ENCODE assay signal across 1 cellular context in genomic region chr19:7292950-7293794, GRCh38.
TF ChIP-seq lines count a peak whose summit lies in the region.

No MANE protein-coding gene starts in this region.

TF ChIP-seq in HepG2, 621 proteins besides CTCF, POLR2A, EP300 and RAD21 (continued from another document and continues in another):
- TF ChIP-seq WIZ (CRISPR knock-in tag; IDR thresholded peaks at IDR 0.05), result no peak
- TF ChIP-seq FOXM1 (CRISPR knock-in tag; IDR thresholded peaks at IDR 0.05), result no peak
- TF ChIP-seq ZNF180 (CRISPR knock-in tag; IDR thresholded peaks at IDR 0.05; ENCODE audit: borderline replicate concordance, low read depth), result no peak
- TF ChIP-seq FOXP1 (IDR thresholded peaks at IDR 0.05), result no peak
- no peak for TF ChIP-seq FOXP1 (CRISPR knock-in tag; IDR thresholded peaks at IDR 0.05)
- no peak for TF ChIP-seq SNAI1 (CRISPR knock-in tag; IDR thresholded peaks at IDR 0.05; ENCODE audit: borderline replicate concordance)
- no peak for TF ChIP-seq ZNF224 (CRISPR knock-in tag; IDR thresholded peaks at IDR 0.05)
- TF ChIP-seq ZSCAN31 (CRISPR knock-in tag; IDR thresholded peaks at IDR 0.05; ENCODE audit: low read depth), result no peak
- TF ChIP-seq GATAD2A (CRISPR knock-in tag; IDR thresholded peaks at IDR 0.05), result no peak
- no peak for TF ChIP-seq ZNF430 (CRISPR knock-in tag; IDR thresholded peaks at IDR 0.05)
- TF ChIP-seq ZNF251 (CRISPR knock-in tag; IDR thresholded peaks at IDR 0.05), result no peak
- no peak for TF ChIP-seq MAF1 (CRISPR knock-in tag; IDR thresholded peaks at IDR 0.05; ENCODE audit: borderline replicate concordance)
- no peak for TF ChIP-seq BRD4 (CRISPR knock-in tag; IDR thresholded peaks at IDR 0.05)
- no peak for TF ChIP-seq ZNF30 (CRISPR knock-in tag; IDR thresholded peaks at IDR 0.05)
- TF ChIP-seq PTBP1 (IDR thresholded peaks at IDR 0.05; ENCODE audit: low read depth, low read length, poor library complexity, severe bottlenecking), result no peak
- TF ChIP-seq ZNF543 (CRISPR knock-in tag; IDR thresholded peaks at IDR 0.05), result peak; percentile 58; the same call in 1 of the 2 replicates
- no peak for TF ChIP-seq ZBED4 (CRISPR knock-in tag; IDR thresholded peaks at IDR 0.05; ENCODE audit: borderline replicate concordance)
- TF ChIP-seq, protein P1, sequence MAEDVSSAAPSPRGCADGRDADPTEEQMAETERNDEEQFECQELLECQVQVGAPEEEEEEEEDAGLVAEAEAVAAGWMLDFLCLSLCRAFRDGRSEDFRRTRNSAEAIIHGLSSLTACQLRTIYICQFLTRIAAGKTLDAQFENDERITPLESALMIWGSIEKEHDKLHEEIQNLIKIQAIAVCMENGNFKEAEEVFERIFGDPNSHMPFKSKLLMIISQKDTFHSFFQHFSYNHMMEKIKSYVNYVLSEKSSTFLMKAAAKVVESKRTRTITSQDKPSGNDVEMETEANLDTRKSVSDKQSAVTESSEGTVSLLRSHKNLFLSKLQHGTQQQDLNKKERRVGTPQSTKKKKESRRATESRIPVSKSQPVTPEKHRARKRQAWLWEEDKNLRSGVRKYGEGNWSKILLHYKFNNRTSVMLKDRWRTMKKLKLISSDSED (CRISPR knock-in tag; IDR thresholded peaks at IDR 0.05), result no peak
- TF ChIP-seq ZKSCAN8 (CRISPR knock-in tag; IDR thresholded peaks at IDR 0.05; ENCODE audit: borderline replicate concordance), result no peak
- peak; percentile 22; the same call in 1 of the 2 replicates for TF ChIP-seq SP5 (CRISPR knock-in tag; IDR thresholded peaks at IDR 0.05; ENCODE audit: borderline replicate concordance, low read depth)
- TF ChIP-seq ISL2 (CRISPR knock-in tag; IDR thresholded peaks at IDR 0.05), result 0 out of 2 replicates have a peak, but pooled peaks have one; percentile 15
- peak; percentile 85 for TF ChIP-seq HNRNPL (IDR thresholded peaks at IDR 0.05; ENCODE audit: low read depth, low read length)
- TF ChIP-seq ZNF335 (CRISPR knock-in tag; IDR thresholded peaks at IDR 0.05), result no peak
- no peak for TF ChIP-seq XBP1 (CRISPR knock-in tag; IDR thresholded peaks at IDR 0.05)
- TF ChIP-seq TP53 (CRISPR knock-in tag; conservative IDR thresholded peaks at IDR 0.05), result no peak
- TF ChIP-seq MBD4 (IDR thresholded peaks at IDR 0.05; ENCODE audit: borderline replicate concordance, low read length), result no peak
- TF ChIP-seq MTA3 (CRISPR knock-in tag; IDR thresholded peaks at IDR 0.05), result no peak
- TF ChIP-seq, protein P2, sequence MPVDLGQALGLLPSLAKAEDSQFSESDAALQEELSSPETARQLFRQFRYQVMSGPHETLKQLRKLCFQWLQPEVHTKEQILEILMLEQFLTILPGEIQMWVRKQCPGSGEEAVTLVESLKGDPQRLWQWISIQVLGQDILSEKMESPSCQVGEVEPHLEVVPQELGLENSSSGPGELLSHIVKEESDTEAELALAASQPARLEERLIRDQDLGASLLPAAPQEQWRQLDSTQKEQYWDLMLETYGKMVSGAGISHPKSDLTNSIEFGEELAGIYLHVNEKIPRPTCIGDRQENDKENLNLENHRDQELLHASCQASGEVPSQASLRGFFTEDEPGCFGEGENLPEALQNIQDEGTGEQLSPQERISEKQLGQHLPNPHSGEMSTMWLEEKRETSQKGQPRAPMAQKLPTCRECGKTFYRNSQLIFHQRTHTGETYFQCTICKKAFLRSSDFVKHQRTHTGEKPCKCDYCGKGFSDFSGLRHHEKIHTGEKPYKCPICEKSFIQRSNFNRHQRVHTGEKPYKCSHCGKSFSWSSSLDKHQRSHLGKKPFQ (CRISPR knock-in tag; IDR thresholded peaks at IDR 0.05; ENCODE audit: insufficient replicate concordance), result no peak
- TF ChIP-seq ZFP62 (CRISPR knock-in tag; IDR thresholded peaks at IDR 0.05), result no peak
- TF ChIP-seq REXO4 (CRISPR knock-in tag; IDR thresholded peaks at IDR 0.05; ENCODE audit: borderline replicate concordance), result no peak
- TF ChIP-seq FOXO1 (CRISPR knock-in tag; IDR thresholded peaks at IDR 0.05), result no peak; the same call in 1 of the 2 replicates
- TF ChIP-seq IRF2 (CRISPR knock-in tag; IDR thresholded peaks at IDR 0.05), result no peak
- TF ChIP-seq SSRP1 (CRISPR knock-in tag; IDR thresholded peaks at IDR 0.05), result no peak
- TF ChIP-seq MEF2D (CRISPR knock-in tag; IDR thresholded peaks at IDR 0.05), result no peak; the same call in 1 of the 2 replicates
- TF ChIP-seq, protein P3, sequence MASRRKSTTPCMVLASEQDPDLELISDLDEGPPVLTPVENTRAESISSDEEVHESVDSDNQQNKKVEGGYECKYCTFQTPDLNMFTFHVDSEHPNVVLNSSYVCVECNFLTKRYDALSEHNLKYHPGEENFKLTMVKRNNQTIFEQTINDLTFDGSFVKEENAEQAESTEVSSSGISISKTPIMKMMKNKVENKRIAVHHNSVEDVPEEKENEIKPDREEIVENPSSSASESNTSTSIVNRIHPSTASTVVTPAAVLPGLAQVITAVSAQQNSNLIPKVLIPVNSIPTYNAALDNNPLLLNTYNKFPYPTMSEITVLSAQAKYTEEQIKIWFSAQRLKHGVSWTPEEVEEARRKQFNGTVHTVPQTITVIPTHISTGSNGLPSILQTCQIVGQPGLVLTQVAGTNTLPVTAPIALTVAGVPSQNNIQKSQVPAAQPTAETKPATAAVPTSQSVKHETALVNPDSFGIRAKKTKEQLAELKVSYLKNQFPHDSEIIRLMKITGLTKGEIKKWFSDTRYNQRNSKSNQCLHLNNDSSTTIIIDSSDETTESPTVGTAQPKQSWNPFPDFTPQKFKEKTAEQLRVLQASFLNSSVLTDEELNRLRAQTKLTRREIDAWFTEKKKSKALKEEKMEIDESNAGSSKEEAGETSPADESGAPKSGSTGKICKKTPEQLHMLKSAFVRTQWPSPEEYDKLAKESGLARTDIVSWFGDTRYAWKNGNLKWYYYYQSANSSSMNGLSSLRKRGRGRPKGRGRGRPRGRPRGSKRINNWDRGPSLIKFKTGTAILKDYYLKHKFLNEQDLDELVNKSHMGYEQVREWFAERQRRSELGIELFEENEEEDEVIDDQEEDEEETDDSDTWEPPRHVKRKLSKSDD (CRISPR knock-in tag; IDR thresholded peaks at IDR 0.05; ENCODE audit: low read depth), result peak; percentile 37; the same call in 1 of the 2 replicates
- TF ChIP-seq ZNF678 (CRISPR knock-in tag; IDR thresholded peaks at IDR 0.05), result no peak
- no peak for TF ChIP-seq ZBTB42 (CRISPR knock-in tag; IDR thresholded peaks at IDR 0.05)
- no peak for TF ChIP-seq ZNF512B (CRISPR knock-in tag; IDR thresholded peaks at IDR 0.05; ENCODE audit: borderline replicate concordance)
- no peak for TF ChIP-seq JARID2 (CRISPR knock-in tag; IDR thresholded peaks at IDR 0.05; ENCODE audit: insufficient replicate concordance)
- no peak for TF ChIP-seq ZNF703 (CRISPR knock-in tag; IDR thresholded peaks at IDR 0.05; ENCODE audit: borderline replicate concordance)
- no peak for TF ChIP-seq FOSL1 (CRISPR knock-in tag; IDR thresholded peaks at IDR 0.05; ENCODE audit: borderline replicate concordance)
- no peak for TF ChIP-seq PRDM4 (CRISPR knock-in tag; IDR thresholded peaks at IDR 0.05; ENCODE audit: borderline replicate concordance)
- TF ChIP-seq ZNF782 (CRISPR knock-in tag; IDR thresholded peaks at IDR 0.05; ENCODE audit: borderline replicate concordance), result no peak
- no peak for TF ChIP-seq ZFP36L1 (CRISPR knock-in tag; IDR thresholded peaks at IDR 0.05)
- TF ChIP-seq, protein P4, sequence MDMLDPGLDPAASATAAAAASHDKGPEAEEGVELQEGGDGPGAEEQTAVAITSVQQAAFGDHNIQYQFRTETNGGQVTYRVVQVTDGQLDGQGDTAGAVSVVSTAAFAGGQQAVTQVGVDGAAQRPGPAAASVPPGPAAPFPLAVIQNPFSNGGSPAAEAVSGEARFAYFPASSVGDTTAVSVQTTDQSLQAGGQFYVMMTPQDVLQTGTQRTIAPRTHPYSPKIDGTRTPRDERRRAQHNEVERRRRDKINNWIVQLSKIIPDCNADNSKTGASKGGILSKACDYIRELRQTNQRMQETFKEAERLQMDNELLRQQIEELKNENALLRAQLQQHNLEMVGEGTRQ (IDR thresholded peaks at IDR 0.05; ENCODE audit: low read depth, low read length), result no peak
- TF ChIP-seq, protein P4 (CRISPR knock-in tag; IDR thresholded peaks at IDR 0.05; ENCODE audit: borderline replicate concordance), result no peak
- no peak for TF ChIP-seq ZSCAN30 (CRISPR knock-in tag; IDR thresholded peaks at IDR 0.05)
- TF ChIP-seq, protein P5, sequence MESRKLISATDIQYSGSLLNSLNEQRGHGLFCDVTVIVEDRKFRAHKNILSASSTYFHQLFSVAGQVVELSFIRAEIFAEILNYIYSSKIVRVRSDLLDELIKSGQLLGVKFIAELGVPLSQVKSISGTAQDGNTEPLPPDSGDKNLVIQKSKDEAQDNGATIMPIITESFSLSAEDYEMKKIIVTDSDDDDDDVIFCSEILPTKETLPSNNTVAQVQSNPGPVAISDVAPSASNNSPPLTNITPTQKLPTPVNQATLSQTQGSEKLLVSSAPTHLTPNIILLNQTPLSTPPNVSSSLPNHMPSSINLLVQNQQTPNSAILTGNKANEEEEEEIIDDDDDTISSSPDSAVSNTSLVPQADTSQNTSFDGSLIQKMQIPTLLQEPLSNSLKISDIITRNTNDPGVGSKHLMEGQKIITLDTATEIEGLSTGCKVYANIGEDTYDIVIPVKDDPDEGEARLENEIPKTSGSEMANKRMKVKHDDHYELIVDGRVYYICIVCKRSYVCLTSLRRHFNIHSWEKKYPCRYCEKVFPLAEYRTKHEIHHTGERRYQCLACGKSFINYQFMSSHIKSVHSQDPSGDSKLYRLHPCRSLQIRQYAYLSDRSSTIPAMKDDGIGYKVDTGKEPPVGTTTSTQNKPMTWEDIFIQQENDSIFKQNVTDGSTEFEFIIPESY (CRISPR knock-in tag; IDR thresholded peaks at IDR 0.05), result no peak
- TF ChIP-seq SIN3B (IDR thresholded peaks at IDR 0.05; ENCODE audit: low read length), result no peak
- TF ChIP-seq FOSL2 (CRISPR knock-in tag; IDR thresholded peaks at IDR 0.05), result no peak
- TF ChIP-seq ZNF496 (CRISPR knock-in tag; IDR thresholded peaks at IDR 0.05; ENCODE audit: insufficient replicate concordance), result no peak
- TF ChIP-seq ZNF550 (CRISPR knock-in tag; IDR thresholded peaks at IDR 0.05; ENCODE audit: borderline replicate concordance), result no peak
